ENCODE assay signal across 21 cellular contexts in genomic region chr1:44565265-44565750, GRCh38.
"Had no signal": no experiment of that assay in that cellular context is flagged by ENCODE, and none has a peak within 500 bp of the region (broad histone marks: within the 10 kb centered on the region; RNA-seq: fewer than 3 reads in every experiment).

No MANE protein-coding gene starts in this region.

- DNase-seq: esophagus squamous epithelium; foreskin fibroblast; islet precursor cell; left cardiac atrium; left ventricle myocardium superior; mesenchymal stem cell; naive B cell; spleen; stimulated activated CD4-positive, alpha-beta T cell treated with anti-CD3 and anti-CD28 coated beads, Interleukin-15, amount 100 ng/mL, for 24 hours; stimulated activated CD4-positive, alpha-beta T cell treated with anti-CD3 and anti-CD28 coated beads, Interleukin-1b, Interleukin-23, amount 100 ng/mL, for 48 hours; stimulated activated CD4-positive, alpha-beta T cell treated with anti-CD3 and anti-CD28 coated beads, Interleukin-4, amount 100 ng/mL, for 24 hours; trophoblast cell had no signal

- H3K4me3 Mint-ChIP-seq: dendritic cell treated with granulocyte-macrophage colony-stimulating factor and Interleukin-4, amounts not matched to agents 40 ng/mL and 50 ng/mL, for 4 days; naive B cell; nephron; stimulated activated memory B cell treated with anti-CD40 and anti-IgM and Interleukin-4, amounts not matched to agents 10 μg/mL and 1 μg/mL and 100 μg/mL, for 72 hours; stimulated activated naive CD8-positive, alpha-beta T cell treated with anti-CD3 and anti-CD28 coated beads, Interleukin-15, Interleukin-2, amounts not matched to agents 100 ng/mL and 50 ng/mL, for 24 hours had no signal

- ATAC-seq: gastroesophageal sphincter; left cardiac atrium; left ventricle myocardium superior; sciatic nerve; stimulated activated memory B cell treated with anti-CD40 and anti-IgM and Interleukin-4, amounts not matched to agents 10 μg/mL and 1 μg/mL and 100 μg/mL, for 72 hours had no signal

- H3K4me3 ChIP-seq: esophagus squamous epithelium, gastroesophageal sphincter, lung, spleen, thoracic aorta had no signal

- H3K36me3 ChIP-seq: esophagus squamous epithelium, gastroesophageal sphincter, neutrophil, spleen, thoracic aorta had no signal

- H3K27me3 ChIP-seq: neutrophil had no signal

- H3K36me3 Mint-ChIP-seq: naive B cell; stimulated activated memory B cell treated with anti-CD40 and anti-IgM and Interleukin-4, amounts not matched to agents 10 μg/mL and 1 μg/mL and 100 μg/mL, for 72 hours had no signal

- H3K4me1 ChIP-seq: esophagus squamous epithelium, gastroesophageal sphincter, spleen had no signal

- H3K27ac Mint-ChIP-seq: dendritic cell treated with granulocyte-macrophage colony-stimulating factor and Interleukin-4, amounts not matched to agents 40 ng/mL and 50 ng/mL, for 4 days; nephron; stimulated activated memory B cell treated with anti-CD40 and anti-IgM and Interleukin-4, amounts not matched to agents 10 μg/mL and 1 μg/mL and 100 μg/mL, for 72 hours; stimulated activated naive CD8-positive, alpha-beta T cell treated with anti-CD3 and anti-CD28 coated beads, Interleukin-15, Interleukin-2, amounts not matched to agents 100 ng/mL and 50 ng/mL, for 24 hours had no signal

- H3K4me1 Mint-ChIP-seq: naive B cell; nephron; stimulated activated memory B cell treated with anti-CD40 and anti-IgM and Interleukin-4, amounts not matched to agents 10 μg/mL and 1 μg/mL and 100 μg/mL, for 72 hours had no signal

- H3K9me3 Mint-ChIP-seq: dendritic cell treated with granulocyte-macrophage colony-stimulating factor and Interleukin-4, amounts not matched to agents 40 ng/mL and 50 ng/mL, for 4 days; naive B cell; nephron; stimulated activated memory B cell treated with anti-CD40 and anti-IgM and Interleukin-4, amounts not matched to agents 10 μg/mL and 1 μg/mL and 100 μg/mL, for 72 hours; stimulated activated naive CD8-positive, alpha-beta T cell treated with anti-CD3 and anti-CD28 coated beads, Interleukin-15, Interleukin-2, amounts not matched to agents 100 ng/mL and 50 ng/mL, for 24 hours had no signal

- H3K27ac ChIP-seq: esophagus squamous epithelium, gastroesophageal sphincter, neutrophil, spleen, thoracic aorta had no signal

- H3K9me3 ChIP-seq: esophagus squamous epithelium, gastroesophageal sphincter, neutrophil, spleen, thoracic aorta had no signal
